Comparison of ENCODE assay signal across 12 cellular contexts in the genomic region with DNA sequence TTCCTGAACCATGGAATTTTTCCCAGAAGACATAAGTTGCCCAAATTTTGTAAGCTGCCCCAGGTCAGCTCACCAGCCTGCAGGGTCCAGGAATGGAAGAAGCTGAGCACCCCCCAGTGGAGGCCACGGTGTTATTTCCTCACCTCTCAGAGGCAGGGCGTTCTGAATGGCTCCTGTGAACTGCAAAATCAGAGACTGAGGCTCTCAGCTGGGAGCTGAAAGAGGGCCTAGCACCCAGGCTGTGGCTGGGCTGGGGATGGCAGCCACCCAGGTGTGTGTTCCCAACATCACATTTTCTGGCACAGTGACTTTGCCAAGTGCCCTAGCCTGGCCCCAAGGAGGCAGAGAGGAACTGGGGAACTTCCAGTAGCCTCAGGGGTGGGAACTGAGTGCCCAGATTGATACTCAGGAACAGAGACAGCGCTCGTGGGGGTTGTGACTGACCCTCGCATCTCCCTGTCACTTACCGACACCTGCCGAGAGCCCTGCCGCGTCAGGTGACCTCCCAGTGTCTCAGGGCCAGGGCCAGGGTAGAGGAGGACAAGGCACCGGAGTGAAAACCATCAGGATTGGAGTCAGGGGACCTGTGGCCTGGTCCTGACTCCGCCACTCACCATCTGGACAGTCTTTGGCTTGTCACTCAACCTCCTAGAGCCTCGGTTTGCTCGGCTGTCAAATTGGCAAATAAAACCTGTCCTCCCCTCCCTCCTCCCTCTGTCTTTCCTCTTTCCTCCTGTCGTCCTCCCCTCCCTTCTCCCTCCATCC. TPM values are rescaled to one million over a fixed set of nuclear protein-coding genes. Genes with fewer than 3 reads are reported as not detected.
DNase-seq lines count a peak whose midpoint lies in the region; ATAC-seq, FAIRE-seq and TF ChIP-seq lines count a peak whose summit lies in the region.
"Had no signal": no experiment of that assay in that cellular context is flagged by ENCODE, and none has a peak within 500 bp of the region (broad histone marks: within the 10 kb centered on the region; RNA-seq: fewer than 3 reads in every experiment).

No MANE protein-coding gene starts in this region.

- H3K9me3 ChIP-seq in WERI-Rb-1 (ENCODE audit: severe bottlenecking) = no peaks in the 10 kb centered on the region

- H3K4me3 ChIP-seq in WERI-Rb-1 (ENCODE audit: low read depth, low read length) (no peak overlapping the region), kidney epithelial cell (ENCODE audit: low read depth, low read length) (no peak overlapping the region)

- ATAC-seq in HG03432 (IDR thresholded peaks at IDR 0.05; ENCODE audit: unreplicated experiment) = no peak
- ATAC-seq: T-helper 17 cell had no signal

- TF ChIP-seq CTCF in WERI-Rb-1 (IDR thresholded peaks at IDR 0.05; ENCODE audit: low read depth, low read length) (peak; percentile 80), kidney epithelial cell (IDR thresholded peaks at IDR 0.05; ENCODE audit: insufficient read depth, low read length, poor library complexity, severe bottlenecking) (peak; percentile 22)

- H3K27ac ChIP-seq in WERI-Rb-1 = no peak overlapping the region

- H3K27me3 ChIP-seq in WERI-Rb-1 (ENCODE audit: insufficient read depth, low read depth, severe bottlenecking) (no peaks in the 10 kb centered on the region), kidney epithelial cell (ENCODE audit: control insufficient read depth, insufficient read depth, low read length) (peaks cover 50% of the 10 kb centered on the region)

- DNase-seq in DMS 273 (lab: John Stamatoyannopoulos, UW; ENCODE audit: unreplicated experiment) (peak; percentile 77), HPDE6-E6E7 (ENCODE audit: extremely low spot score) (peak; percentile 60), WERI-Rb-1 (peak; percentile 78), kidney epithelial cell (ENCODE audit: low read depth) (no peak), HK-2 (ENCODE audit: unreplicated experiment) (no peak), activated gamma-delta T cell treated with Interleukin-2 at 50 U/mL for 16 hours (no peak), GM12892 (ENCODE audit: insufficient read length) (no peak)
- DNase-seq: foreskin melanocyte, MM.1S, naive B cell, T-helper 17 cell had no signal

- FAIRE-seq in GM12892 (lab: Jason Lieb, UNC) = no peak

- no peak for TF ChIP-seq POLR2A in GM12892 (IDR thresholded peaks at IDR 0.05; ENCODE audit: low read depth, low read length)

- H3K36me3 ChIP-seq in WERI-Rb-1 (no peaks in the 10 kb centered on the region), kidney epithelial cell (ENCODE audit: control insufficient read depth, insufficient read depth, low read length) (no peaks in the 10 kb centered on the region)

RNA-seq across cellular contexts. Expression of a gene that starts 11.3 kb away (rescaled TPM):
- total RNA-seq in kidney epithelial cell = 0.84 and 0.96 TPM in 2 replicates
- not detected for polyA plus RNA-seq in GM12892 (2012; ENCODE audit: missing spikeins)
- total RNA-seq: T-helper 17 cell had no signal

Comparison
In these comparisons a context has a peak if more than half of its experiments do, and no peak if none do; other contexts are left out.
1. DNase-seq: peak in DMS 273 (single experiment), HPDE6-E6E7 (single experiment) and WERI-Rb-1 (single experiment); none in kidney epithelial cell (single experiment), HK-2 (single experiment), activated gamma-delta T cell treated with Interleukin-2 at 50 U/mL for 16 hours (single experiment) and GM12892 (single experiment).